In the genomic region with DNA sequence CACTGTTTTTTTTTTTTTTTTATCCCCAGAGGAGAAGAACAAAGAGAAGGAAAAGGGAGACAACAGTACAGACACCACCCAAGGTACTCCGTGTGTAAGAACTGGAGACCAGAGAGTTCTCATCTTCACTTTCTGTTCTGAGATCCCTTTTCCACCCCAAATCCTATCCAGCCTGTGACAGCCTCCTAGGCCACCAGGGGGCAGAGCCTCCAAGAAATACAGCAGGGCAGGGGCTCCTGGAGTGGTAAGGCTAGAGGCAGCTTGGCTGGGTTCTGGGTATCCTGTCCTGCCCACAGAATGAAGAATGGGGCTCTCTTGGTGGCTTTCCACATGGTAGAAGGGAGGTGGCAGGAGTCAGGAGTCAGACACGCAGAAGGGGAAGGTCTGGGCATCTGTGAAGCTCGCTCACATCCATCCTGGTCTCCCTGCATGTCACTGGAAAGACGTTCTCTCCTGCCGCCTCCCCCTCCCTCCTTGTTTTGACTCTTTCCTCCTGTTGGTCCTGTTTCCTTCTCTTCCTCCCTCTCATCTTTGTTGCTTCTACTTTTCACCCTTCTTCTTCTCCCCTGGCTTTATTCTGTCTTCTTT, we compare ENCODE assay signal across 8 cellular contexts. TPM values are rescaled to one million over a fixed set of nuclear protein-coding genes. Genes with fewer than 3 reads are reported as not detected.
A peak's percentile ranks its signal among the peaks of the same experiment; 100 is the strongest.
DNase-seq lines count a peak whose midpoint lies in the region; ATAC-seq, FAIRE-seq and TF ChIP-seq lines count a peak whose summit lies in the region.

No MANE protein-coding gene starts in this region.

- TF ChIP-seq POLR2A in body of pancreas (IDR thresholded peaks at IDR 0.05): no peak

- no peak for FAIRE-seq in kidney (lab: Jason Lieb, UNC)

- H3K9ac ChIP-seq in kidney (ENCODE audit: low read length in 2 of 2): no peak overlapping the region

- H3K4me1 ChIP-seq in body of pancreas (no peaks in the 10 kb centered on the region), kidney (ENCODE audit: control insufficient read depth in 1 of 2, insufficient read depth in 1 of 2, low read depth in 1 of 2, low read length in 2 of 2) (no peaks in the 10 kb centered on the region)

- intact Hi-C loops in body of pancreas (cut with DNase I): no loop called here
- intact Hi-C loops in kidney (cut with DNase I): no loop called here

- H3K4me3 ChIP-seq in LNCaP clone FGC (ENCODE audit: low read depth, low read length) (no peak overlapping the region), body of pancreas (no peak overlapping the region), kidney (ENCODE audit: low read length in 2 of 2) (no peak overlapping the region)

- DNase-seq in GM10248 (ENCODE audit: extremely low spot score) (peak; percentile 50), LNCaP clone FGC (ENCODE audit: low read depth) (no peak), T1000 (lab: John Stamatoyannopoulos, UW) (peak; percentile 25), body of pancreas (peak; percentile 34 to 61 (median 48)), kidney (no peak), SHP77 treated with DMSO at 0.1 percent for 48 hours (lab: John Stamatoyannopoulos, UW) (no peak)
- DNase-seq in stimulated activated CD4-positive, alpha-beta T cell treated with anti-CD3 and anti-CD28 coated beads, TNF-alpha, amount 100 ng/mL, for 1 hour (ENCODE audit: low read depth in 3 of 3, low spot score in 1 of 3): peak in 2 of 3 donors; percentile 18 to 49

- no peak overlapping the region for H3K27ac ChIP-seq in body of pancreas
- H3K27ac ChIP-seq in kidney (ENCODE audit: low read depth in 2 of 2, low read length in 2 of 2): no peak overlapping the region

- TF ChIP-seq CTCF in GM10248 (IDR thresholded peaks at IDR 0.05; ENCODE audit: control extremely low read depth, extremely low read depth, low read depth, missing control alignments) (peak; percentile 44), LNCaP clone FGC (IDR thresholded peaks at IDR 0.05; ENCODE audit: control insufficient read depth, extremely low read depth, insufficient read depth) (peak; percentile 76), body of pancreas (IDR thresholded peaks at IDR 0.05) (peak; percentile 27 to 58 (median 50)), kidney (IDR thresholded peaks at IDR 0.05; ENCODE audit: borderline replicate concordance, extremely low read depth, insufficient read depth) (peak; percentile 61)

- CTCF ChIA-PET in GM10248 (lab: Yijun Ruan, JAX): interaction anchor here (0.7 to 2.2 kb wide), 7 partner anchors 9 to 237 kb away, joined by 3 to 5 read pairs (median 4); partner anchors contain the start of gene LRRC23

- H3K36me3 ChIP-seq in body of pancreas (replicated peaks in 1 of 2; ENCODE audit: insufficient read depth in 1 of 2, low read depth in 2 of 2) (no peaks in the 10 kb centered on the region), kidney (ENCODE audit: control insufficient read depth in 1 of 2, insufficient read depth in 2 of 2, low read length in 2 of 2) (peaks cover 5 to 36% of the 10 kb centered on the region in 2 donors)

- H3K27me3 ChIP-seq in body of pancreas: no peaks in the 10 kb centered on the region

- WGBS in body of pancreas, 2 donors: 71 to 75% methylated on average over 5 of the region's 5 CpGs

- POLR2A ChIA-PET in GM10248 (lab: Yijun Ruan, JAX): interaction anchor here (0.7 kb wide), 1 partner anchor 62 kb away, joined by 3 read pairs; no protein-coding TSS in a partner anchor

- H3K9me3 ChIP-seq in body of pancreas (no peaks in the 10 kb centered on the region), kidney (ENCODE audit: control insufficient read depth in 1 of 2, low read length in 2 of 2) (no peaks in the 10 kb centered on the region)

- peak; percentile 77 for ATAC-seq in body of pancreas
- ATAC-seq in HG03378 (IDR thresholded peaks at IDR 0.05; ENCODE audit: unreplicated experiment): no peak

RNA-seq across cellular contexts. Expression of gene CLSTN3, which starts 12.0 kb away (rescaled TPM):
- total RNA-seq in body of pancreas (10 to 100 TPM; 27.5 to 64.9 TPM), kidney (64.2 TPM)
- 33.0 TPM for polyA plus RNA-seq in kidney (ENCODE audit: insufficient read depth, low read depth, low replicate concordance)

RNA-seq across cellular contexts. Expression of gene RBP5, which starts 13.5 kb away (rescaled TPM):
- total RNA-seq in body of pancreas (1 to 10 TPM in 1 of 2 donors, not detected in 1; 1.3 TPM), kidney (74.6 TPM)
- 609 TPM for polyA plus RNA-seq in kidney (ENCODE audit: insufficient read depth, low read depth, low replicate concordance)

RNA-seq across cellular contexts. Expression of gene C1RL, which starts 33.1 kb away (rescaled TPM):
- total RNA-seq in body of pancreas: 10 to 100 TPM; 64.6 to 99.6 TPM
- total RNA-seq in kidney: 147 TPM
- polyA plus RNA-seq in kidney (ENCODE audit: insufficient read depth, low read depth, low replicate concordance): 25.2 TPM

RNA-seq across cellular contexts. Expression of gene PEX5, which starts 47.3 kb away (rescaled TPM):
- total RNA-seq in body of pancreas (10 to 100 TPM; 33.5 to 67.9 TPM), kidney (42.3 TPM)
- 30.8 TPM for polyA plus RNA-seq in kidney (ENCODE audit: insufficient read depth, low read depth, low replicate concordance)

RNA-seq across cellular contexts. Expression of gene C1R, which starts 49.9 kb away (rescaled TPM):
- total RNA-seq in body of pancreas (100 to 1,000 TPM; 113 to 133 TPM), kidney (514 TPM)
- 183 TPM for polyA plus RNA-seq in kidney (ENCODE audit: insufficient read depth, low read depth, low replicate concordance)

Comparison
In these comparisons a context has a peak if more than half of its experiments do, and no peak if none do; other contexts are left out.
1. DNase-seq: peak in GM10248 (single experiment), T1000 (single experiment), body of pancreas (4 of 4) and stimulated activated CD4-positive, alpha-beta T cell treated with anti-CD3 and anti-CD28 coated beads, TNF-alpha, amount 100 ng/mL, for 1 hour (2 of 3); none in LNCaP clone FGC (single experiment), kidney (single experiment) and SHP77 treated with DMSO at 0.1 percent for 48 hours (single experiment).
2. RNA of gene RBP5, which starts 13.5 kb away (total RNA-seq): 74.6 TPM in kidney (single experiment); 1.3 TPM in body of pancreas; every median in the first group is over 10 times any median in the second.
3. Peak in every context shown above with its lines, with median percentiles within 50 percentile points of each other: CTCF ChIP-seq.